ENCODE assay signal across 1 cellular context in the genomic region with DNA sequence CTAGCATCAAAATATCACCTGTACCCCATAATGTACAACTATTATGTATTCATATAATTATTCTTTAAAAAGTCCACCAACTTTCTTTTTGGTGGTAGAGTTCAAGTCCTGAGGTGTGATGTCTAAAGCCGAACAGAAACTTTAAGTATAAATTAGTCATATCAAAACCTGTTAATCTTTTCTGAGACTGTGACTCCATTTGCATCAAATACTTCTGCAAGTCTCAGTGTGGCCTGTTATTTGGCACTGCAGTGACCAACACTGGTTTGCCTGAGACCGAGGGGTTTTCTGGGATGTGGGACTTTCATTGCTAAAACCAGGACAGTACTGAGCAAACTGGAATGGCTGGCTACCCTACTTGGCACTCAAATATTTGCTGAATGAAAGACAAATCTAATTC.
TF ChIP-seq lines count a peak whose summit lies in the region.

No MANE protein-coding gene starts in this region.

TF ChIP-seq in WTC11, 78 proteins besides CTCF, POLR2A, EP300 and RAD21 (continued from another document):
- TF ChIP-seq, protein P1, sequence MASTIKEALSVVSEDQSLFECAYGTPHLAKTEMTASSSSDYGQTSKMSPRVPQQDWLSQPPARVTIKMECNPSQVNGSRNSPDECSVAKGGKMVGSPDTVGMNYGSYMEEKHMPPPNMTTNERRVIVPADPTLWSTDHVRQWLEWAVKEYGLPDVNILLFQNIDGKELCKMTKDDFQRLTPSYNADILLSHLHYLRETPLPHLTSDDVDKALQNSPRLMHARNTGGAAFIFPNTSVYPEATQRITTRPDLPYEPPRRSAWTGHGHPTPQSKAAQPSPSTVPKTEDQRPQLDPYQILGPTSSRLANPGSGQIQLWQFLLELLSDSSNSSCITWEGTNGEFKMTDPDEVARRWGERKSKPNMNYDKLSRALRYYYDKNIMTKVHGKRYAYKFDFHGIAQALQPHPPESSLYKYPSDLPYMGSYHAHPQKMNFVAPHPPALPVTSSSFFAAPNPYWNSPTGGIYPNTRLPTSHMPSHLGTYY (CRISPR knock-in tag; IDR thresholded peaks at IDR 0.05) = no peak
- TF ChIP-seq, protein P2, sequence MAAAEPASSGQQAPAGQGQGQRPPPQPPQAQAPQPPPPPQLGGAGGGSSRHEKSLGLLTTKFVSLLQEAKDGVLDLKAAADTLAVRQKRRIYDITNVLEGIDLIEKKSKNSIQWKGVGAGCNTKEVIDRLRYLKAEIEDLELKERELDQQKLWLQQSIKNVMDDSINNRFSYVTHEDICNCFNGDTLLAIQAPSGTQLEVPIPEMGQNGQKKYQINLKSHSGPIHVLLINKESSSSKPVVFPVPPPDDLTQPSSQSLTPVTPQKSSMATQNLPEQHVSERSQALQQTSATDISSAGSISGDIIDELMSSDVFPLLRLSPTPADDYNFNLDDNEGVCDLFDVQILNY (CRISPR knock-in tag; IDR thresholded peaks at IDR 0.05) = no peak
- TF ChIP-seq, protein P3, sequence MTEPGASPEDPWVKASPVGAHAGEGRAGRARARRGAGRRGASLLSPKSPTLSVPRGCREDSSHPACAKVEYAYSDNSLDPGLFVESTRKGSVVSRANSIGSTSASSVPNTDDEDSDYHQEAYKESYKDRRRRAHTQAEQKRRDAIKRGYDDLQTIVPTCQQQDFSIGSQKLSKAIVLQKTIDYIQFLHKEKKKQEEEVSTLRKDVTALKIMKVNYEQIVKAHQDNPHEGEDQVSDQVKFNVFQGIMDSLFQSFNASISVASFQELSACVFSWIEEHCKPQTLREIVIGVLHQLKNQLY (CRISPR knock-in tag; IDR thresholded peaks at IDR 0.05) = no peak
- TF ChIP-seq, protein P4, sequence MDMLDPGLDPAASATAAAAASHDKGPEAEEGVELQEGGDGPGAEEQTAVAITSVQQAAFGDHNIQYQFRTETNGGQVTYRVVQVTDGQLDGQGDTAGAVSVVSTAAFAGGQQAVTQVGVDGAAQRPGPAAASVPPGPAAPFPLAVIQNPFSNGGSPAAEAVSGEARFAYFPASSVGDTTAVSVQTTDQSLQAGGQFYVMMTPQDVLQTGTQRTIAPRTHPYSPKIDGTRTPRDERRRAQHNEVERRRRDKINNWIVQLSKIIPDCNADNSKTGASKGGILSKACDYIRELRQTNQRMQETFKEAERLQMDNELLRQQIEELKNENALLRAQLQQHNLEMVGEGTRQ (CRISPR knock-in tag; IDR thresholded peaks at IDR 0.05) = no peak
- TF ChIP-seq MYBL2 (CRISPR knock-in tag; IDR thresholded peaks at IDR 0.05) = no peak
- no peak for TF ChIP-seq ZNF121 (CRISPR knock-in tag; IDR thresholded peaks at IDR 0.05)
TF ChIP-seq in WTC11: peak in this region for 0.
